Comparison of ENCODE assay signal across 10 cellular contexts in the genomic region with DNA sequence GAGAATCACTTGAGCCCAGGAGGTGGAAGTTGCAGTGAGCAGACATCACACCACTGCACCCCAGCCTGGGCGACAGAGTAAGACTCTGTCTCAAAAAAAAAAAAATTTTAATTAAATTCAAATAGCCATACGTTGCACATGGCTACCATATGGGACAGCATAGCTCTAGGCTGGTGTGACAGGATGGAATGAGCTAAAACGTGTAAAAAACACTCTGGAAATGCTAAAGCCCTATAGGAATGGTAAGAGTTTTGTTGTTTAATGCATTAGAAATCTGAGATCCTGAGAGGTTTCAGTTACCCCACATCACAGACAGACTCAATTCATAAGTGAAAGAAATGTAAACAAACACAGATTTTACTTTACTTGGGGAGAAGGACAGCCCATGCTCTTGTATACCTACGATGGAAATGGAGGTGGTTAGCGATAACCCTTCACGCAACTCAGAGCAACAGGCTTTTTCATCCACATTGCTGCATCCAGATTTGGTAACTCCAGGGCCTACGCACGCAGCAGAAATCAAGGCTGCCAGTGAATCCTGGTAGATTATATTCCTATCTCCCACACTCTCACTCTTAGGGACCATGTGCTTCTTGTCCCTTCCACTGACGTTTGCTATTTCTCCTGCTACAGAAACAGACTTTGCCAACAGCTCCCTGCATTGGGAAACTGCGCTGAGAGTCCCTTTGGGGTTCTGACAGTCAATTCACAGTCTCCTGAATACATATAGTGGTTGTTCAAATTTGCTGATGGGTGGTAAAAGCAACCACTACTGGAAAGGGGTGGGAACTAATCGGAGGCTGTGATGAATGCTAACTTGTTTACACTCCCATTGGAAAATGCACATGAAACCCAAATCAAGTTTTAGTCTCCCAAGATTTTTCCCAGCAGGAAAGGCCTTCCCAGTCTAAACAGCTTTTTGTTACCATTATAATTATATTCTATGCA. TPM values are rescaled to one million over a fixed set of nuclear protein-coding genes. Genes with fewer than 3 reads are reported as not detected.
DNase-seq lines count a peak whose midpoint lies in the region; ATAC-seq and TF ChIP-seq lines count a peak whose summit lies in the region.
"Had no signal": no experiment of that assay in that cellular context is flagged by ENCODE, and none has a peak within 500 bp of the region (broad histone marks: within the 10 kb centered on the region; RNA-seq: fewer than 3 reads in every experiment).

No MANE protein-coding gene starts in this region.

- no peaks in the 10 kb centered on the region for H3K9me2 ChIP-seq in OCI-LY7 (ENCODE audit: insufficient read depth, low read length)

- H3K9me3 ChIP-seq in OCI-LY7 (ENCODE audit: low read length) (no peaks in the 10 kb centered on the region), parathyroid adenoma (ENCODE audit: control insufficient read depth, low read length) (no peaks in the 10 kb centered on the region), body of pancreas (no peaks in the 10 kb centered on the region)
- H3K9me3 ChIP-seq: BLaER1 had no signal

- H3K27ac Mint-ChIP-seq in glutamatergic neuron (ENCODE audit: unreplicated experiment): no peak overlapping the region

- H3K4me3 ChIP-seq in OCI-LY7 (ENCODE audit: low read depth, low read length, poor library complexity, severe bottlenecking) (no peak overlapping the region), parathyroid adenoma (ENCODE audit: low read depth, low read length) (no peak overlapping the region), body of pancreas (no peak overlapping the region)
- H3K4me3 ChIP-seq: BLaER1 had no signal

- no peaks in the 10 kb centered on the region for H3K36me3 Mint-ChIP-seq in glutamatergic neuron (ENCODE audit: unreplicated experiment)

- peaks cover 31% of the 10 kb centered on the region; the same call in 1 of the 2 replicates for H3K36me3 ChIP-seq in OCI-LY7 (ENCODE audit: insufficient read depth, low read length)
- no peaks in the 10 kb centered on the region for H3K36me3 ChIP-seq in parathyroid adenoma (ENCODE audit: control insufficient read depth, insufficient read depth, low read length)
- no peaks in the 10 kb centered on the region for H3K36me3 ChIP-seq in body of pancreas (replicated peaks in 1 of 2; ENCODE audit: insufficient read depth in 1 of 2, low read depth in 2 of 2)
- H3K36me3 ChIP-seq: BLaER1 had no signal

- peaks cover 54% of the 10 kb centered on the region for H3K4me1 Mint-ChIP-seq in glutamatergic neuron (ENCODE audit: low read depth, unreplicated experiment)

- H3K4me2 ChIP-seq in OCI-LY7 (ENCODE audit: low read length): peak overlapping the region; percentile 83
- no peak overlapping the region for H3K4me2 ChIP-seq in parathyroid adenoma (ENCODE audit: low read length)

- H3K27me3 ChIP-seq in parathyroid adenoma (ENCODE audit: control insufficient read depth, insufficient read depth, low read length) (no peaks in the 10 kb centered on the region), body of pancreas (no peaks in the 10 kb centered on the region)

- H3K27ac ChIP-seq in OCI-LY7 (ENCODE audit: low read depth, low read length, poor library complexity, severe bottlenecking) (peak overlapping the region; percentile 62), parathyroid adenoma (peak overlapping the region; percentile 90), body of pancreas (no peak overlapping the region)
- H3K27ac ChIP-seq: BLaER1 had no signal

- 83 to 86% methylated on average over 11 of the region's 11 CpGs for WGBS in body of pancreas, 2 donors

- peak; percentile 59 for DNase-seq in Ammon's horn (ENCODE audit: low spot score)
- no peak for DNase-seq in OCI-LY7 (ENCODE audit: low spot score)
- DNase-seq in glutamatergic neuron: no peak
- no peak for DNase-seq in DMS53 treated with DMSO at 0.1 percent for 48 hours (lab: John Stamatoyannopoulos, UW; ENCODE audit: unreplicated experiment)
- no peak for DNase-seq in body of pancreas
- DNase-seq: stimulated activated CD4-positive, alpha-beta T cell treated with anti-CD3 and anti-CD28 coated beads, Interleukin-4, amount 100 ng/mL, for 24 hours had no signal

- BruUV-seq in OCI-LY7 (replicated peaks; lab: Mats Ljungman, UMichigan): TSS peak; percentile 27

- TF ChIP-seq CTCF in OCI-LY7 (conservative IDR thresholded peaks at IDR 0.05; ENCODE audit: low read length) (no peak), glutamatergic neuron (IDR thresholded peaks at IDR 0.05; ENCODE audit: partially characterized antibody, unreplicated experiment) (no peak), parathyroid adenoma (IDR thresholded peaks at IDR 0.05) (no peak), body of pancreas (IDR thresholded peaks at IDR 0.05) (no peak)

- intact Hi-C loops in OCI-LY7 (cut with micrococcal nuclease; ENCODE audit: unreplicated experiment): loop anchor here (2.0 kb wide), 1 partner anchor 37 kb away; no protein-coding TSS in a partner anchor
- intact Hi-C loops in body of pancreas (cut with DNase I): loop anchor here (10.0 kb wide), 1 partner anchor 55 kb away; no protein-coding TSS in a partner anchor

- POLR2A ChIA-PET in OCI-LY7 (lab: Charles Lee): interaction anchor here (0.7 to 3.7 kb wide), 12 partner anchors 9 to 259 kb away, joined by 3 to 21 read pairs (median 4); no protein-coding TSS in a partner anchor

- no peak overlapping the region for H3K9ac ChIP-seq in parathyroid adenoma
- H3K9ac ChIP-seq: BLaER1 had no signal

- TF ChIP-seq POLR2A in body of pancreas (IDR thresholded peaks at IDR 0.05): no peak

- peak overlapping the region; percentile 99 for H3K4me3 Mint-ChIP-seq in glutamatergic neuron (ENCODE audit: unreplicated experiment)

- H3K27me3 Mint-ChIP-seq in glutamatergic neuron (ENCODE audit: unreplicated experiment): peaks cover 6% of the 10 kb centered on the region

- H3K4me1 ChIP-seq in OCI-LY7 (ENCODE audit: insufficient read depth, low read length, poor library complexity, severe bottlenecking) (peaks cover 53% of the 10 kb centered on the region), parathyroid adenoma (peaks cover 66% of the 10 kb centered on the region), body of pancreas (peaks cover 17% of the 10 kb centered on the region)

- peaks cover 8% of the 10 kb centered on the region for H3K9me3 Mint-ChIP-seq in glutamatergic neuron (ENCODE audit: unreplicated experiment)

- CTCF ChIA-PET in OCI-LY7 (lab: Charles Lee; ENCODE audit: unreplicated experiment): interaction anchor here (1.3 to 1.7 kb wide), 4 partner anchors 17 to 56 kb away, joined by 3 to 5 read pairs (median 4); no protein-coding TSS in a partner anchor

- H4K20me1 ChIP-seq in OCI-LY7 (ENCODE audit: insufficient read depth, low read length): no peaks in the 10 kb centered on the region

- H3K79me2 ChIP-seq in OCI-LY7 (ENCODE audit: insufficient read depth, low read depth, low read length) (peaks cover 21% of the 10 kb centered on the region; the same call in 1 of the 2 replicates), parathyroid adenoma (peaks cover 11% of the 10 kb centered on the region)

- H2AFZ ChIP-seq in OCI-LY7 (ENCODE audit: low read length) (no peak overlapping the region), parathyroid adenoma (peak overlapping the region; percentile 18)

- ATAC-seq in HG03432 (IDR thresholded peaks at IDR 0.05; ENCODE audit: unreplicated experiment) (no peak), HG03521 (IDR thresholded peaks at IDR 0.05; ENCODE audit: unreplicated experiment) (no peak), body of pancreas (no peak)

RNA-seq across cellular contexts. Expression of a gene that starts 3.1 kb away (rescaled TPM):
- total RNA-seq in OCI-LY7 (2014; rRNA removed; shearing (Covaris generic)): 15.1 and 15.7 TPM in 2 replicates
- 24.8 and 31.3 TPM in 2 replicates for total RNA-seq in OCI-LY7 (2022)
- 25.3 TPM for total RNA-seq in glutamatergic neuron (ENCODE audit: unreplicated experiment)
- 10 to 100 TPM; 13.7 to 21.8 TPM for total RNA-seq in body of pancreas

Comparison
In these comparisons a context has a peak if more than half of its experiments do, and no peak if none do; other contexts are left out.
1. H3K27ac ChIP-seq: peak in OCI-LY7 (single experiment) and parathyroid adenoma (single experiment); none in body of pancreas (0 of 4).